8 cellular contexts compared by ENCODE assay signal in genomic region chr6:26659042-26659359, GRCh38. TPM values are rescaled to one million over a fixed set of nuclear protein-coding genes. Genes with fewer than 3 reads are reported as not detected.
DNase-seq lines count a peak whose midpoint lies in the region; ATAC-seq and TF ChIP-seq lines count a peak whose summit lies in the region.

No MANE protein-coding gene starts in this region.

- TF ChIP-seq CTCF in CD14-positive monocyte (IDR thresholded peaks at IDR 0.05) (no peak), neural crest cell (conservative IDR thresholded peaks at IDR 0.05) (no peak)

- H3K36me3 Mint-ChIP-seq in CD14-positive monocyte, result peaks cover 26 to 31% of the 10 kb centered on the region in 2 donors
- peaks cover 11% of the 10 kb centered on the region for H3K36me3 Mint-ChIP-seq in effector memory CD8-positive, alpha-beta T cell (ENCODE audit: insufficient read depth)
- peaks cover 20% of the 10 kb centered on the region for H3K36me3 Mint-ChIP-seq in neural crest cell (ENCODE audit: low read depth)

- intact Hi-C loops in CD14-positive monocyte (cut with micrococcal nuclease), result no loop called here

- DNase-seq in CD14-positive monocyte (ENCODE audit: low spot score), result no peak
- peak; percentile 14 for DNase-seq in NAMALWA (ENCODE audit: low spot score)
- no peak for DNase-seq in effector memory CD8-positive, alpha-beta T cell
- DNase-seq in neural crest cell (ENCODE audit: low read depth, low spot score), result no peak
- DNase-seq in H4 (ENCODE audit: low spot score), result no peak
- DNase-seq in mucosa of gallbladder (ENCODE audit: low spot score), result no peak

- H3K4me3 Mint-ChIP-seq in CD14-positive monocyte, result peak overlapping the region; percentile 87 to 97
- H3K4me3 Mint-ChIP-seq in effector memory CD8-positive, alpha-beta T cell, result peak overlapping the region; percentile 83 to 92
- H3K4me3 Mint-ChIP-seq in neural crest cell, result peak overlapping the region; percentile 85

- H3K9me3 Mint-ChIP-seq in CD14-positive monocyte (peaks cover 0 to 9% (median 1%) of the 10 kb centered on the region in 7 donors), neural crest cell (peaks cover 2% of the 10 kb centered on the region)
- H3K9me3 Mint-ChIP-seq in effector memory CD8-positive, alpha-beta T cell, result no peaks in the 10 kb centered on the region

- peak overlapping the region; percentile 54 to 90 (median 85) for H3K27ac Mint-ChIP-seq in CD14-positive monocyte
- peak overlapping the region; percentile 61 to 74 for H3K27ac Mint-ChIP-seq in effector memory CD8-positive, alpha-beta T cell
- H3K27ac Mint-ChIP-seq in neural crest cell (ENCODE audit: unreplicated experiment), result no peak overlapping the region

- H3K4me1 Mint-ChIP-seq in CD14-positive monocyte (peaks cover 25% of the 10 kb centered on the region), neural crest cell (peaks cover 27% of the 10 kb centered on the region)
- H3K4me1 Mint-ChIP-seq in effector memory CD8-positive, alpha-beta T cell (ENCODE audit: low read depth in 2 of 2), result peaks cover 16 to 43% of the 10 kb centered on the region in 2 donors

- H3K27me3 Mint-ChIP-seq in CD14-positive monocyte (ENCODE audit: low read depth in 3 of 3), result peaks cover 13 to 28% (median 20%) of the 10 kb centered on the region in 3 donors
- H3K27me3 Mint-ChIP-seq in effector memory CD8-positive, alpha-beta T cell, result peaks cover 26 to 30% of the 10 kb centered on the region in 2 donors
- peaks cover 39% of the 10 kb centered on the region for H3K27me3 Mint-ChIP-seq in neural crest cell (ENCODE audit: low read depth)

- no peak for ATAC-seq in effector memory CD8-positive, alpha-beta T cell (replicated peaks)
- ATAC-seq in HG03159 (IDR thresholded peaks at IDR 0.05; ENCODE audit: unreplicated experiment), result no peak
- ATAC-seq in GM21367 (IDR thresholded peaks at IDR 0.05; ENCODE audit: unreplicated experiment), result no peak

RNA-seq across cellular contexts. Expression of gene ZNF322, which starts 0.5 kb away (rescaled TPM):
- polyA plus RNA-seq in CD14-positive monocyte, result 1 to 10 TPM; 3.6 to 5.1 TPM
- total RNA-seq in neural crest cell (47.5 and 52.9 TPM in 2 replicates), mucosa of gallbladder (31.8 TPM)
- total RNA-seq in H4 (2014; rRNA removed; shearing (Covaris generic)), result 10.4 and 17.1 TPM in 2 replicates
